17 cellular contexts compared by ENCODE assay signal in the genomic region with DNA sequence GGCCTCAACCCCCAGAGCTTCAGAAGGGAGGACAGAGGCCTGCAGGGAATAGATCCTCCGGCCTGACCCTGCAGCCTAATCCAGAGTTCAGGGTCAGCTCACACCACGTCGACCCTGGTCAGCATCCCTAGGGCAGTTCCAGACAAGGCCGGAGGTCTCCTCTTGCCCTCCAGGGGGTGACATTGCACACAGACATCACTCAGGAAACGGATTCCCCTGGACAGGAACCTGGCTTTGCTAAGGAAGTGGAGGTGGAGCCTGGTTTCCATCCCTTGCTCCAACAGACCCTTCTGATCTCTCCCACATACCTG. TPM values are rescaled to one million over a fixed set of nuclear protein-coding genes. Genes with fewer than 3 reads are reported as not detected.
DNase-seq lines count a peak whose midpoint lies in the region; ATAC-seq and TF ChIP-seq lines count a peak whose summit lies in the region.
"Had no signal": no experiment of that assay in that cellular context is flagged by ENCODE, and none has a peak within 500 bp of the region (broad histone marks: within the 10 kb centered on the region; RNA-seq: fewer than 3 reads in every experiment).

No MANE protein-coding gene starts in this region.

- no peak for TF ChIP-seq POLR2A in gastrocnemius medialis (IDR thresholded peaks at IDR 0.05)

- no peak overlapping the region for H3K27ac Mint-ChIP-seq in GM23338
- H3K27ac Mint-ChIP-seq: stimulated activated memory B cell treated with anti-CD40 and anti-IgM and Interleukin-4, amounts not matched to agents 10 μg/mL and 1 μg/mL and 100 μg/mL, for 72 hours had no signal

- H3K9me3 Mint-ChIP-seq in GM23338 = no peaks in the 10 kb centered on the region
- H3K9me3 Mint-ChIP-seq: activated naive CD8-positive, alpha-beta T cell treated with anti-CD3 and anti-CD28 coated beads, Interleukin-2, amount 10 ng/mL, durations not matched to agents 7 days and 5 days; stimulated activated memory B cell treated with anti-CD40 and anti-IgM and Interleukin-4, amounts not matched to agents 10 μg/mL and 1 μg/mL and 100 μg/mL, for 72 hours had no signal

- CTCF ChIA-PET in PC-9 (lab: Charles Lee) = interaction anchor here (0.5 to 1.4 kb wide), 17 partner anchors 15 to 125 kb away, joined by 3 to 24 read pairs (median 4); no protein-coding TSS in a partner anchor

- intact Hi-C loops in PC-9 (cut with micrococcal nuclease; ENCODE audit: unreplicated experiment) = loop anchor here (2.0 to 5.0 kb wide), 2 partner anchors 65 to 87 kb away; no protein-coding TSS in a partner anchor
- intact Hi-C loops in gastrocnemius medialis (cut with DNase I; ENCODE audit: low total_unique reads) = no loop called here

- H2AFZ ChIP-seq in GM23338 (no peak overlapping the region), PC-9 (no peak overlapping the region)
- H2AFZ ChIP-seq: GM23248 had no signal

- H3K27ac ChIP-seq in GM23338 (ENCODE audit: low read depth) (no peak overlapping the region), PC-9 (no peak overlapping the region), gastrocnemius medialis (no peak overlapping the region)
- H3K27ac ChIP-seq: GM23248, left ventricle myocardium inferior, thyroid gland had no signal

- H3F3A ChIP-seq in GM23338 (replicated peaks; ENCODE audit: low read depth) (no peaks in the 10 kb centered on the region), PC-9 (ENCODE audit: insufficient read depth, low read depth) (no peaks in the 10 kb centered on the region)

- no peaks in the 10 kb centered on the region for H3K79me2 ChIP-seq in GM23338 (replicated peaks; ENCODE audit: insufficient read depth)
- H3K79me2 ChIP-seq in PC-9 (ENCODE audit: low read depth) = no peaks in the 10 kb centered on the region

- H3K9me3 ChIP-seq in PC-9 (ENCODE audit: insufficient read depth, low read depth) (no peaks in the 10 kb centered on the region), gastrocnemius medialis (no peaks in the 10 kb centered on the region)
- H3K9me3 ChIP-seq: BLaER1 treated with 17β-estradiol and CSF1 and Interleukin-3, amounts not matched to agents 10 nM and 100 nM; left ventricle myocardium inferior; thyroid gland had no signal

- H3K4me1 ChIP-seq in GM23338 (ENCODE audit: insufficient read depth) (no peaks in the 10 kb centered on the region), PC-9 (replicated peaks; ENCODE audit: insufficient read depth) (peaks cover 12% of the 10 kb centered on the region), gastrocnemius medialis (no peaks in the 10 kb centered on the region)
- H3K4me1 ChIP-seq: left ventricle myocardium inferior, thyroid gland had no signal

- peaks cover 2% of the 10 kb centered on the region; the same call in 1 of the 3 replicates for H3K4me1 Mint-ChIP-seq in GM23338
- H3K4me1 Mint-ChIP-seq: activated naive CD8-positive, alpha-beta T cell treated with anti-CD3 and anti-CD28 coated beads, Interleukin-2, amount 10 ng/mL, durations not matched to agents 7 days and 5 days had no signal

- H4K20me1 ChIP-seq in GM23338 (replicated peaks; ENCODE audit: insufficient read depth) = peaks cover 4% of the 10 kb centered on the region
- no peaks in the 10 kb centered on the region for H4K20me1 ChIP-seq in PC-9 (ENCODE audit: insufficient read depth)

- H3K4me3 ChIP-seq in GM23338 = no peak overlapping the region
- no peak overlapping the region for H3K4me3 ChIP-seq in PC-9
- H3K4me3 ChIP-seq in gastrocnemius medialis = no peak overlapping the region
- H3K4me3 ChIP-seq: GM23248, thyroid gland had no signal

- DNase-seq in NCI-H1436 (lab: John Stamatoyannopoulos, UW) = peak; percentile 40
- DNase-seq in NCI-H1436 treated with DMSO at 0.1 percent for 48 hours (lab: John Stamatoyannopoulos, UW) = no peak
- DNase-seq in GM23338 (ENCODE audit: low spot score) = peak; percentile 47
- no peak for DNase-seq in PC-9
- DNase-seq in left lobe of liver (ENCODE audit: low spot score) = peak; percentile 37
- DNase-seq in activated naive CD4-positive, alpha-beta T cell treated with anti-CD3 and anti-CD28 coated beads, Interleukin-2, amount 50 U/mL, for 16 hours = no peak
- DNase-seq in gastrocnemius medialis = no peak
- DNase-seq: IMR-90, left ventricle myocardium inferior had no signal

- H3K4me3 Mint-ChIP-seq in GM23338 = no peak overlapping the region

- no peaks in the 10 kb centered on the region for H3K36me3 Mint-ChIP-seq in GM23338 (ENCODE audit: low read depth)
- H3K36me3 Mint-ChIP-seq: activated naive CD8-positive, alpha-beta T cell treated with anti-CD3 and anti-CD28 coated beads, Interleukin-2, amount 10 ng/mL, durations not matched to agents 7 days and 5 days; stimulated activated memory B cell treated with anti-CD40 and anti-IgM and Interleukin-4, amounts not matched to agents 10 μg/mL and 1 μg/mL and 100 μg/mL, for 72 hours had no signal

- TF ChIP-seq CTCF in GM23338 (conservative IDR thresholded peaks at IDR 0.05; ENCODE audit: low read depth in 2 of 2) (peak in 1 of 2 experiments; percentile 55; a peak in 2 of 4 replicates), PC-9 (conservative IDR thresholded peaks at IDR 0.05) (no peak), gastrocnemius medialis (IDR thresholded peaks at IDR 0.05 in 4 of 5, conservative IDR thresholded peaks at IDR 0.05 in 1 of 5) (no peak)

- peak; percentile 3; the same call in 2 of the 3 replicates for ATAC-seq in GM23338
- ATAC-seq in left lobe of liver = no peak
- no peak for ATAC-seq in HG03342 (IDR thresholded peaks at IDR 0.05; ENCODE audit: unreplicated experiment)
- no peak for ATAC-seq in gastrocnemius medialis

- POLR2A ChIA-PET in PC-9 (lab: Charles Lee; ENCODE audit: unreplicated experiment) = no interaction called here

- in situ Hi-C loops in gastrocnemius medialis (cut with MboI; ENCODE audit: low sequenced_read_pairs in 4 of 4) = no loop called here

- peaks cover 17% of the 10 kb centered on the region for H3K27me3 Mint-ChIP-seq in GM23338 (ENCODE audit: insufficient read depth, low read depth, poor library complexity)

- BruUV-seq in PC-9 (replicated peaks; lab: Mats Ljungman, UMichigan) = no TSS peak

- H3K9me2 ChIP-seq in GM23338 (ENCODE audit: insufficient read depth) (no peaks in the 10 kb centered on the region), PC-9 (ENCODE audit: insufficient read depth) (no peaks in the 10 kb centered on the region)

- H3K27me3 ChIP-seq in GM23338 (ENCODE audit: insufficient read depth) = no peaks in the 10 kb centered on the region
- H3K27me3 ChIP-seq in PC-9 (ENCODE audit: insufficient read depth, low read depth) = no peaks in the 10 kb centered on the region
- peaks cover 0 to 6% (median 0%) of the 10 kb centered on the region in 3 donors for H3K27me3 ChIP-seq in gastrocnemius medialis
- H3K27me3 ChIP-seq: thyroid gland had no signal

- no peaks in the 10 kb centered on the region for H3K36me3 ChIP-seq in GM23338 (ENCODE audit: insufficient read depth)
- H3K36me3 ChIP-seq in PC-9 (ENCODE audit: low read depth) = no peaks in the 10 kb centered on the region
- H3K36me3 ChIP-seq in gastrocnemius medialis = no peaks in the 10 kb centered on the region
- H3K36me3 ChIP-seq: BLaER1 treated with 17β-estradiol and CSF1 and Interleukin-3, amounts not matched to agents 10 nM and 100 nM; left ventricle myocardium inferior; thyroid gland had no signal

- H3K4me2 ChIP-seq in GM23338 = no peak overlapping the region
- H3K4me2 ChIP-seq in PC-9 = peak overlapping the region; percentile 81

RNA-seq across cellular contexts. Expression of a gene that starts 1.0 kb away (rescaled TPM):
- not detected in 2 replicates for total RNA-seq in GM23338 (2014; rRNA removed; shearing (Covaris generic))
- not detected in 2 replicates for polyA plus RNA-seq in GM23338 (2016; fragmentation: Nextera tagmentation; extraction: Ambion mirVana)
- 18.1 and 23.3 TPM in 2 replicates for total RNA-seq in PC-9 (2021)
- 0.81 TPM for total RNA-seq in left lobe of liver
- total RNA-seq in gastrocnemius medialis = 1 to 10 TPM in 1 of 4 donors, not detected in 3; 5.0 TPM
- total RNA-seq: activated naive CD8-positive, alpha-beta T cell treated with anti-CD3 and anti-CD28 coated beads, Interleukin-2, amount 10 ng/mL, durations not matched to agents 7 days and 5 days; dermis microvascular lymphatic vessel endothelial cell; epithelial cell of proximal tubule; GM23248; IMR-90 had no signal
- polyA plus RNA-seq: GM23248, IMR-90 had no signal

RNA-seq across cellular contexts. Expression of a gene that starts 19.4 kb away (rescaled TPM):
- 0.24 and 0.50 TPM in 2 replicates for total RNA-seq in GM23338 (2014; rRNA removed; shearing (Covaris generic))
- polyA plus RNA-seq in GM23338 (2016; fragmentation: Nextera tagmentation; extraction: Ambion mirVana) = not detected in 2 replicates
- total RNA-seq in PC-9 (2021) (not detected in 2 replicates), left lobe of liver (not detected), gastrocnemius medialis (1 to 10 TPM in 1 of 4 donors, not detected in 3; 5.7 TPM)
- total RNA-seq: activated naive CD8-positive, alpha-beta T cell treated with anti-CD3 and anti-CD28 coated beads, Interleukin-2, amount 10 ng/mL, durations not matched to agents 7 days and 5 days; epithelial cell of proximal tubule; GM23248; IMR-90; thyroid gland had no signal
- polyA plus RNA-seq: GM23248, IMR-90 had no signal

RNA-seq across cellular contexts. Expression of a gene that starts 47.9 kb away (rescaled TPM):
- total RNA-seq in GM23338 (2014; rRNA removed; shearing (Covaris generic)) = not detected in 2 replicates
- polyA plus RNA-seq in GM23338 (2016; fragmentation: Nextera tagmentation; extraction: Ambion mirVana) = not detected in 2 replicates
- total RNA-seq in PC-9 (2021) = 265 and 468 TPM in 2 replicates
- 0.58 TPM for total RNA-seq in left lobe of liver
- under 1 TPM in 1 of 4 donors, not detected in 3; 0.53 TPM for total RNA-seq in gastrocnemius medialis
- total RNA-seq: activated naive CD8-positive, alpha-beta T cell treated with anti-CD3 and anti-CD28 coated beads, Interleukin-2, amount 10 ng/mL, durations not matched to agents 7 days and 5 days; dermis microvascular lymphatic vessel endothelial cell; GM23248; IMR-90 had no signal
- polyA plus RNA-seq: GM23248, IMR-90 had no signal

Comparison
In these comparisons a context has a peak if more than half of its experiments do, and no peak if none do; other contexts are left out.
1. DNase-seq: peak in NCI-H1436 (single experiment), GM23338 (single experiment) and left lobe of liver (single experiment); none in NCI-H1436 treated with DMSO at 0.1 percent for 48 hours (single experiment), PC-9 (0 of 2), activated naive CD4-positive, alpha-beta T cell treated with anti-CD3 and anti-CD28 coated beads, Interleukin-2, amount 50 U/mL, for 16 hours (single experiment) and gastrocnemius medialis (0 of 2).
2. RNA of a gene that starts 47.9 kb away (total RNA-seq): 265 to 468 TPM in PC-9; 0.58 TPM in left lobe of liver (single experiment), not detected in GM23338 and 0.53 TPM in gastrocnemius medialis; every median in the first group is over 100 times any median in the second.